30 cellular contexts compared by ENCODE assay signal in genomic region chr4:101593666-101594065, GRCh38.
"Had no signal": no experiment of that assay in that cellular context is flagged by ENCODE, and none has a peak within 500 bp of the region (broad histone marks: within the 10 kb centered on the region; RNA-seq: fewer than 3 reads in every experiment).

No MANE protein-coding gene starts in this region.

- H3K36me3 ChIP-seq: esophagus squamous epithelium, heart right ventricle, ovary, sigmoid colon, thoracic aorta had no signal

- H3K9me3 ChIP-seq: esophagus squamous epithelium, heart right ventricle, ovary, thoracic aorta had no signal

- H3K27me3 Mint-ChIP-seq: activated T-helper 17 cell treated with anti-CD3 and anti-CD28 coated beads, Interleukin-2, amount 50 U/mL, for 72 hours; central memory CD8-positive, alpha-beta T cell; progenitor cell of endocrine pancreas; stimulated activated naive CD8-positive, alpha-beta T cell treated with anti-CD3 and anti-CD28 coated beads, Interleukin-15, Interleukin-2, amounts not matched to agents 100 ng/mL and 50 ng/mL, for 24 hours; T-helper 17 cell had no signal

- H3K36me3 Mint-ChIP-seq: naive thymus-derived CD4-positive, alpha-beta T cell; stimulated activated effector memory CD8-positive, alpha-beta T cell treated with anti-CD3 and anti-CD28 coated beads, Interleukin-12 subunit alpha, Interleukin-12 subunit beta, amount 100 ng/mL, for 72 hours had no signal

- ATAC-seq: activated CD8-positive, alpha-beta T cell treated with anti-CD3 and anti-CD28 coated beads for 36 hours; activated T-cell treated with anti-CD3 and anti-CD28 coated beads, Interleukin-2, amount 50 U/mL, for 4 hours; activated T-helper 17 cell treated with anti-CD3 and anti-CD28 coated beads, Interleukin-2, amount 50 U/mL, for 72 hours; heart right ventricle; left ventricle myocardium superior; naive thymus-derived CD4-positive, alpha-beta T cell; stimulated activated effector memory CD8-positive, alpha-beta T cell treated with anti-CD3 and anti-CD28 coated beads, Interleukin-12 subunit alpha, Interleukin-12 subunit beta, amount 100 ng/mL, for 72 hours; T-helper 17 cell had no signal

- H3K4me3 ChIP-seq: esophagus squamous epithelium, heart right ventricle, ovary, sigmoid colon, thoracic aorta had no signal

- H3K4me1 ChIP-seq: heart right ventricle, sigmoid colon had no signal

- H3K27me3 ChIP-seq: esophagus squamous epithelium, heart right ventricle, ovary, sigmoid colon had no signal

- H3K27ac ChIP-seq: epithelial cell of prostate, esophagus squamous epithelium, heart right ventricle, ovary, sigmoid colon, thoracic aorta had no signal

- H3K4me1 Mint-ChIP-seq: central memory CD8-positive, alpha-beta T cell; naive thymus-derived CD4-positive, alpha-beta T cell; stimulated activated effector memory CD8-positive, alpha-beta T cell treated with anti-CD3 and anti-CD28 coated beads, Interleukin-12 subunit alpha, Interleukin-12 subunit beta, amount 100 ng/mL, for 72 hours had no signal

- DNase-seq: activated CD4-positive, alpha-beta T cell treated with anti-CD3 and anti-CD28 coated beads, Interleukin-2, amount 50 U/mL, for 1 hour; activated CD4-positive, CD25-positive, alpha-beta regulatory T cell treated with anti-CD3 and anti-CD28 coated beads, Interleukin-2, amount 50 U/mL, for 72 hours; activated CD8-positive, alpha-beta T cell treated with anti-CD3 and anti-CD28 coated beads for 36 hours; activated gamma-delta T cell treated with Interleukin-2 at 50 U/mL for 16 hours; activated naive CD4-positive, alpha-beta T cell treated with anti-CD3 and anti-CD28 coated beads, Interleukin-2, amount 50 U/mL, for 16 hours; activated T-cell treated with anti-CD3 and anti-CD28 coated beads, Interleukin-2, amount 50 U/mL, for 4 hours; amygdala; dermis blood vessel endothelial cell; effector CD4-positive, alpha-beta T cell; esophagus squamous epithelium; foreskin fibroblast; heart right ventricle; left ventricle myocardium superior; naive thymus-derived CD4-positive, alpha-beta T cell; ovary; sigmoid colon; stimulated activated CD4-positive, alpha-beta T cell treated with anti-CD3 and anti-CD28 coated beads, Interleukin-4, amount 100 ng/mL, for 24 hours; T-helper 17 cell; T1000; trophoblast cell had no signal

- H3K27ac Mint-ChIP-seq: activated CD8-positive, alpha-beta T cell treated with anti-CD3 and anti-CD28 coated beads for 36 hours; activated T-helper 17 cell treated with anti-CD3 and anti-CD28 coated beads, Interleukin-2, amount 50 U/mL, for 72 hours; naive thymus-derived CD4-positive, alpha-beta T cell; progenitor cell of endocrine pancreas; stimulated activated effector memory CD8-positive, alpha-beta T cell treated with anti-CD3 and anti-CD28 coated beads, Interleukin-12 subunit alpha, Interleukin-12 subunit beta, amount 100 ng/mL, for 72 hours; stimulated activated naive CD8-positive, alpha-beta T cell treated with anti-CD3 and anti-CD28 coated beads, Interleukin-15, Interleukin-2, amounts not matched to agents 100 ng/mL and 50 ng/mL, for 24 hours; T-helper 17 cell had no signal

- H3K4me3 Mint-ChIP-seq: activated CD8-positive, alpha-beta T cell treated with anti-CD3 and anti-CD28 coated beads for 36 hours; activated T-cell treated with anti-CD3 and anti-CD28 coated beads, Interleukin-2, amount 50 U/mL, for 4 hours; activated T-helper 17 cell treated with anti-CD3 and anti-CD28 coated beads, Interleukin-2, amount 50 U/mL, for 72 hours; central memory CD8-positive, alpha-beta T cell; naive thymus-derived CD4-positive, alpha-beta T cell; stimulated activated effector memory CD8-positive, alpha-beta T cell treated with anti-CD3 and anti-CD28 coated beads, Interleukin-12 subunit alpha, Interleukin-12 subunit beta, amount 100 ng/mL, for 72 hours; stimulated activated naive CD8-positive, alpha-beta T cell treated with anti-CD3 and anti-CD28 coated beads, Interleukin-15, Interleukin-2, amounts not matched to agents 100 ng/mL and 50 ng/mL, for 24 hours; T-helper 17 cell had no signal

- H3K9me3 Mint-ChIP-seq: activated CD8-positive, alpha-beta T cell treated with anti-CD3 and anti-CD28 coated beads for 36 hours; activated T-cell treated with anti-CD3 and anti-CD28 coated beads, Interleukin-2, amount 50 U/mL, for 4 hours; activated T-helper 17 cell treated with anti-CD3 and anti-CD28 coated beads, Interleukin-2, amount 50 U/mL, for 72 hours; central memory CD8-positive, alpha-beta T cell; naive thymus-derived CD4-positive, alpha-beta T cell; stimulated activated effector memory CD8-positive, alpha-beta T cell treated with anti-CD3 and anti-CD28 coated beads, Interleukin-12 subunit alpha, Interleukin-12 subunit beta, amount 100 ng/mL, for 72 hours; stimulated activated naive CD8-positive, alpha-beta T cell treated with anti-CD3 and anti-CD28 coated beads, Interleukin-15, Interleukin-2, amounts not matched to agents 100 ng/mL and 50 ng/mL, for 24 hours had no signal

- FAIRE-seq: colon, small intestine, urothelium cell line had no signal
